14 cellular contexts compared by ENCODE assay signal in the genomic region with DNA sequence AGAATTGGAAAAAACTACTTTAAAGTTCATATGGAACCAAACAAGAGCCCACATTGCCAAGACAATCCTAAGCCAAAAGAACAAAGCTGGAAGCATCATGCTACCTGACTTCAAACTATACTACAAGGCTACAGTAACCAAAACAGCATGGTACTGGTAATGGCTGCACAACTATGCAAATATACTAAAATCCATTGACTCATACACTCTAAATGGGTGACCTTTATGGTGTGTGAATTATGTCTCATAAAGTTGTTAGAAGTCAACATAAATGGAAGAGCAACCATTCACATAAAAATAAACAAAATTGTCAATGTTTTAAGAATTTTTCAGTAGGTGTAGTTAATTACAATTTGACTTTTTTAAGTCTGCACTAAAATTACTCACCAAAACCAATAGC. TPM values are rescaled to one million over a fixed set of nuclear protein-coding genes. Genes with fewer than 3 reads are reported as not detected.
"Had no signal": no experiment of that assay in that cellular context is flagged by ENCODE, and none has a peak within 500 bp of the region (broad histone marks: within the 10 kb centered on the region; RNA-seq: fewer than 3 reads in every experiment).

No MANE protein-coding gene starts in this region.

RNA-seq across cellular contexts. Expression of gene GZMA, which starts 1.3 kb away (rescaled TPM):
- total RNA-seq: activated B cell treated with CpG ODN at 0.5 μM for 24 hours, chondrocyte, endothelial cell of umbilical vein, fibroblast of lung, fibroblast of villous mesenchyme, hepatocyte, lung microvascular endothelial cell, myocyte, neural crest cell, temporal lobe had no signal
- polyA plus RNA-seq: endothelial cell of umbilical vein, fibroblast of lung, hepatocyte, keratinocyte had no signal

RNA-seq across cellular contexts. Expression of gene GPX8, which starts 58.8 kb away (rescaled TPM):
- total RNA-seq: activated B cell treated with CpG ODN at 0.5 μM for 24 hours; activated CD4-positive, alpha-beta T cell treated with anti-CD3 and anti-CD28 coated beads for 36 hours; activated naive CD8-positive, alpha-beta T cell treated with anti-CD3 and anti-CD28 coated beads for 36 hours; T-helper 2 cell treated with Interferon-gamma antibody and Interleukin-4, amounts not matched to agents 100 ng/mL and 5 ng/mL, for 36 hours had no signal
